In the genomic region with DNA sequence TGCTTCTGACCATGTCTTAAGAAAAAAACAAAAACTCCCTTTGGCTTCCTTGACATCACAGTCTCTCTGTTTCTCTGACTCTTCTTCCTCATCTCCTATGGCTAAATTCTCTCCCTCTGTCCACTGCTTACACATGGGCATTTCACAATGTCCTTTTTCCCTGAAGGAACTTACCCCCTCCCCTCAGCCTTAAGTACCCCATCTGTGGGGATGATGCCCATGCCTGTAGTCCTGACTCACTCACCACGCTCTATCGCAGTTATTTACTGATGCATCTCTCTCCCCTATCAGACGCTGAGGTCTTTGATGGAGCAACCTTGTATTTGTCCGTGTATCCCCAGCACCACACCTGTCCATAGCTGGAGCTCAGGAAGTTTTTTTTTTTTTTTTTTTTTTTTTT, we compare ENCODE assay signal across 1 cellular context.
TF ChIP-seq lines count a peak whose summit lies in the region.

No MANE protein-coding gene starts in this region.

TF ChIP-seq in HepG2, 621 proteins besides CTCF, POLR2A, EP300 and RAD21 (continued from another document):
- TF ChIP-seq ZNF142 (CRISPR knock-in tag; IDR thresholded peaks at IDR 0.05) (no peak), RFXANK (CRISPR knock-in tag; IDR thresholded peaks at IDR 0.05) (no peak), NFATC3 (CRISPR knock-in tag; IDR thresholded peaks at IDR 0.05) (no peak), MED8 (CRISPR knock-in tag; IDR thresholded peaks at IDR 0.05; ENCODE audit: insufficient replicate concordance) (no peak), ZNF205 (CRISPR knock-in tag; IDR thresholded peaks at IDR 0.05) (no peak), ZNF512B (CRISPR knock-in tag; IDR thresholded peaks at IDR 0.05; ENCODE audit: borderline replicate concordance) (no peak)
